10 cellular contexts compared by ENCODE assay signal in genomic region chr11:45921561-45922424, GRCh38. TPM values are rescaled to one million over a fixed set of nuclear protein-coding genes. Genes with fewer than 3 reads are reported as not detected.
DNase-seq lines count a peak whose midpoint lies in the region; ATAC-seq and TF ChIP-seq lines count a peak whose summit lies in the region.
"Had no signal": no experiment of that assay in that cellular context is flagged by ENCODE, and none has a peak within 500 bp of the region (broad histone marks: within the 10 kb centered on the region; RNA-seq: fewer than 3 reads in every experiment).

No MANE protein-coding gene starts in this region.

- no peak for TF ChIP-seq RAD21 in SK-N-SH (IDR thresholded peaks at IDR 0.05; ENCODE audit: low read length)

- H3K36me3 ChIP-seq in SK-N-SH (replicated peaks in 1 of 2; ENCODE audit: control insufficient read depth in 1 of 2, insufficient read depth in 2 of 2, low read length in 1 of 2), result no peaks in the 10 kb centered on the region
- H3K36me3 ChIP-seq in PC-3 (ENCODE audit: low read depth, low read length), result no peaks in the 10 kb centered on the region
- H3K36me3 ChIP-seq in esophagus muscularis mucosa, result no peaks in the 10 kb centered on the region

- TF ChIP-seq EP300 in SK-N-SH (IDR thresholded peaks at IDR 0.05; ENCODE audit: borderline replicate concordance in 1 of 2, low read depth in 1 of 2, low read length in 1 of 2) (no peak), esophagus muscularis mucosa (IDR thresholded peaks at IDR 0.05) (no peak)

- H3K9me2 ChIP-seq in SK-N-SH (no peaks in the 10 kb centered on the region), PC-3 (replicated peaks; ENCODE audit: low read length) (no peaks in the 10 kb centered on the region)

- ATAC-seq in SK-N-SH treated with all-trans-retinoic acid at 6 μM for 48 hours (no peak), PC-3 (no peak; the same call in 1 of the 2 replicates), HG03432 (IDR thresholded peaks at IDR 0.05; ENCODE audit: unreplicated experiment) (no peak)

- H4K20me1 ChIP-seq in SK-N-SH (ENCODE audit: insufficient read depth), result no peaks in the 10 kb centered on the region
- H4K20me1 ChIP-seq in PC-3 (ENCODE audit: low read length), result no peaks in the 10 kb centered on the region

- TF ChIP-seq CTCF in SK-N-SH (IDR thresholded peaks at IDR 0.05) (no peak), PC-3 (conservative IDR thresholded peaks at IDR 0.05; ENCODE audit: low read depth, low read length) (no peak), esophagus muscularis mucosa (IDR thresholded peaks at IDR 0.05) (no peak)

- no peaks in the 10 kb centered on the region for H3K27me3 ChIP-seq in SK-N-SH (ENCODE audit: insufficient read depth)
- no peaks in the 10 kb centered on the region for H3K27me3 ChIP-seq in PC-3 (ENCODE audit: low read length)
- H3K27me3 ChIP-seq in esophagus muscularis mucosa, result peaks cover 0 to 58% (median 17%) of the 10 kb centered on the region in 4 donors

- peaks cover 2 to 9% of the 10 kb centered on the region in 2 experiments; a peak in 3 of 4 replicates for H3K4me1 ChIP-seq in SK-N-SH (ENCODE audit: control insufficient read depth in 1 of 2, insufficient read depth in 2 of 2, low read depth in 1 of 2, low read length in 1 of 2)
- H3K4me1 ChIP-seq in PC-3 (ENCODE audit: insufficient read depth, low read length), result peaks cover 3% of the 10 kb centered on the region; the same call in 1 of the 2 replicates
- H3K4me1 ChIP-seq in esophagus muscularis mucosa, result peaks cover 17 to 34% (median 33%) of the 10 kb centered on the region in 4 donors

- H3K27ac ChIP-seq in SK-N-SH (ENCODE audit: low read depth in 2 of 2, low read length in 1 of 2) (no peak overlapping the region), PC-3 (ENCODE audit: low read length) (no peak overlapping the region), esophagus muscularis mucosa (replicated peaks in 1 of 4) (no peak overlapping the region)
- H3K27ac ChIP-seq: SJSA1 had no signal

- peaks cover 8% of the 10 kb centered on the region for H3K79me2 ChIP-seq in SK-N-SH (ENCODE audit: insufficient read depth)
- peaks cover 13% of the 10 kb centered on the region for H3K79me2 ChIP-seq in PC-3 (ENCODE audit: low read length)

- H3K9ac ChIP-seq in SK-N-SH (no peak overlapping the region), PC-3 (ENCODE audit: low read length) (peak overlapping the region; percentile 75; the same call in 1 of the 2 replicates)

- H3K4me3 ChIP-seq in SK-N-SH (ENCODE audit: low read depth in 2 of 2, low read length in 1 of 2) (peak overlapping the region in 1 of 2 experiments; percentile 45; a peak in 2 of 4 replicates), PC-3 (ENCODE audit: low read length) (peak overlapping the region; percentile 82), esophagus muscularis mucosa (peak overlapping the region; percentile 42 to 53 (median 47))

- 89% methylated on average over 21 of the region's 54 CpGs for WGBS in SK-N-SH (ENCODE audit: low lambda C conversion rate)
- WGBS in esophagus muscularis mucosa, result 59% methylated on average over 12 of the region's 54 CpGs

- peaks cover 4% of the 10 kb centered on the region for H3F3A ChIP-seq in SK-N-SH (replicated peaks; ENCODE audit: insufficient read depth)
- no peaks in the 10 kb centered on the region for H3F3A ChIP-seq in PC-3 (ENCODE audit: low read length, unreplicated experiment)

- no peaks in the 10 kb centered on the region for H3K9me3 ChIP-seq in SK-N-SH
- no peaks in the 10 kb centered on the region for H3K9me3 ChIP-seq in PC-3 (ENCODE audit: low read length)
- no peaks in the 10 kb centered on the region for H3K9me3 ChIP-seq in esophagus muscularis mucosa

- CTCF ChIA-PET in SK-N-SH (lab: Yijun Ruan, JAX), result interaction anchor here (6.2 kb wide), 1 partner anchor 49 kb away, joined by 35 read pairs; no protein-coding TSS in a partner anchor
- CTCF ChIA-PET in PC-3 (lab: Charles Lee), result interaction anchor here (0.6 kb wide), 1 partner anchor 95 kb away, joined by 4 read pairs; no protein-coding TSS in a partner anchor

- H2AFZ ChIP-seq in SK-N-SH (ENCODE audit: low read depth) (no peak overlapping the region), PC-3 (ENCODE audit: low read length) (peak overlapping the region; percentile 90)

- intact Hi-C loops in PC-3 (cut with micrococcal nuclease), result no loop called here
- intact Hi-C loops in esophagus muscularis mucosa (cut with DNase I), result no loop called here
- intact Hi-C loops in posterior vena cava (cut with DNase I), result no loop called here

- no TSS peak for BruUV-seq in PC-3 (replicated peaks; lab: Mats Ljungman, UMichigan)

- POLR2A ChIA-PET in SK-N-SH (lab: Yijun Ruan, JAX), result no interaction called here
- POLR2A ChIA-PET in PC-3 (lab: Charles Lee; ENCODE audit: unreplicated experiment), result interaction anchor here (0.6 kb wide), 1 partner anchor 108 kb away, joined by 3 read pairs; no protein-coding TSS in a partner anchor

- TF ChIP-seq POLR2A in esophagus muscularis mucosa (IDR thresholded peaks at IDR 0.05; ENCODE audit: low read depth), result no peak

- DNase-seq in SK-N-SH, result peak; percentile 60
- DNase-seq in PC-3, result peak; percentile 53
- no peak for DNase-seq in esophagus muscularis mucosa (ENCODE audit: extremely low spot score)
- DNase-seq in posterior vena cava (ENCODE audit: low spot score), result peak; percentile 80
- DNase-seq in SIG-M5 treated with dmso at 0.1 percent for 504 hours (lab: John Stamatoyannopoulos, UW; ENCODE audit: unreplicated experiment), result no peak
- DNase-seq in T-helper 9 cell, result no peak

- peak overlapping the region; percentile 50; the same call in 1 of the 2 replicates for H3K4me2 ChIP-seq in SK-N-SH
- peak overlapping the region; percentile 93 for H3K4me2 ChIP-seq in PC-3 (ENCODE audit: low read length)

TF ChIP-seq in SK-N-SH, 30 proteins besides CTCF, POLR2A, EP300 and RAD21 (continues in another document):
- no peak for TF ChIP-seq RXRA (IDR thresholded peaks at IDR 0.05; ENCODE audit: borderline replicate concordance, low read depth)
- TF ChIP-seq ELF1 (IDR thresholded peaks at IDR 0.05), result no peak
- no peak for TF ChIP-seq YY1 (IDR thresholded peaks at IDR 0.05; ENCODE audit: low read depth)
- no peak for TF ChIP-seq EZH2phosphoT487 (IDR thresholded peaks at IDR 0.05; ENCODE audit: borderline replicate concordance, low read depth)
- no peak for TF ChIP-seq MEF2A (IDR thresholded peaks at IDR 0.05; ENCODE audit: borderline replicate concordance, low read depth)
- TF ChIP-seq RFX5 (IDR thresholded peaks at IDR 0.05; ENCODE audit: low read length), result no peak
- TF ChIP-seq MAX (IDR thresholded peaks at IDR 0.05; ENCODE audit: low read depth), result no peak
- no peak for TF ChIP-seq GATA2 (CRISPR knock-in tag; IDR thresholded peaks at IDR 0.05)
- no peak for TF ChIP-seq TEAD4 (IDR thresholded peaks at IDR 0.05; ENCODE audit: borderline replicate concordance, insufficient read depth)

TF ChIP-seq in SK-N-SH treated with all-trans-retinoic acid at 6 μM for 48 hours, 23 proteins besides CTCF, POLR2A, EP300 and RAD21 (continues in another document):
- TF ChIP-seq SNAI2 (CRISPR knock-in tag; IDR thresholded peaks at IDR 0.05), result no peak
- no peak for TF ChIP-seq ZC3H10 (CRISPR knock-in tag; IDR thresholded peaks at IDR 0.05)
- no peak for TF ChIP-seq TOX (CRISPR knock-in tag; IDR thresholded peaks at IDR 0.05; ENCODE audit: borderline replicate concordance)
- no peak for TF ChIP-seq TSHZ2 (CRISPR knock-in tag; IDR thresholded peaks at IDR 0.05)
- no peak for TF ChIP-seq ESRRG (CRISPR knock-in tag; IDR thresholded peaks at IDR 0.05)

RNA-seq across cellular contexts. Expression of gene LARGE2, which starts 0.7 kb away (rescaled TPM):
- polyA plus RNA-seq in SK-N-SH (2012; rRNA removed), result 1.4 and 2.4 TPM in 2 replicates
- 0.94 and 1.6 TPM in 2 replicates for polyA plus RNA-seq in SK-N-SH (2012; cell fraction: cytosol; rRNA removed)
- 4.6 and 6.3 TPM in 2 replicates for polyA plus RNA-seq in SK-N-SH (2012; cell fraction: nucleus; rRNA removed)
- total RNA-seq in PC-3 (2014; rRNA removed), result 18.4 and 19.6 TPM in 2 replicates
- under 1 TPM in 1 of 4 donors, not detected in 3; 0.17 TPM for total RNA-seq in esophagus muscularis mucosa
- total RNA-seq in posterior vena cava, result not detected
- total RNA-seq: lung microvascular endothelial cell, SJSA1 had no signal

RNA-seq across cellular contexts. Expression of gene PEX16, which starts 4.1 kb away (rescaled TPM):
- 44.1 and 46.4 TPM in 2 replicates for polyA plus RNA-seq in SK-N-SH (2012; rRNA removed)
- polyA plus RNA-seq in SK-N-SH (2012; cell fraction: cytosol; rRNA removed), result 22.0 and 28.1 TPM in 2 replicates
- 92.8 and 94.1 TPM in 2 replicates for polyA plus RNA-seq in SK-N-SH (2012; cell fraction: nucleus; rRNA removed)
- total RNA-seq in PC-3 (2014; rRNA removed) (43.5 and 56.7 TPM in 2 replicates), esophagus muscularis mucosa (10 to 100 TPM; 15.4 to 32.2 (median 23.2) TPM), posterior vena cava (10 to 100 TPM; 13.3 to 18.8 TPM)

RNA-seq across cellular contexts. Expression of gene FREY1, which starts 14.7 kb away (rescaled TPM):
- 0.30 and 0.49 TPM in 2 replicates for polyA plus RNA-seq in SK-N-SH (2012; rRNA removed)
- 0.14 TPM in 1 of 2 replicates, not detected in the other for polyA plus RNA-seq in SK-N-SH (2012; cell fraction: cytosol; rRNA removed)
- polyA plus RNA-seq in SK-N-SH (2012; cell fraction: nucleus; rRNA removed), result 0.89 and 1.3 TPM in 2 replicates
- 0.15 and 2.1 TPM in 2 replicates for total RNA-seq in PC-3 (2014; rRNA removed)
- 1 to 10 TPM in 3 of 4 donors, under 1 TPM in 1; 0.65 to 3.7 (median 1.4) TPM for total RNA-seq in esophagus muscularis mucosa
- under 1 TPM in 1 of 2 donors, not detected in 1; 0.57 TPM for total RNA-seq in posterior vena cava

RNA-seq across cellular contexts. Expression of gene MAPK8IP1, which starts 36.3 kb away (rescaled TPM):
- 11.0 and 12.5 TPM in 2 replicates for polyA plus RNA-seq in SK-N-SH (2012; rRNA removed)
- polyA plus RNA-seq in SK-N-SH (2012; cell fraction: cytosol; rRNA removed), result 6.0 and 9.8 TPM in 2 replicates
- 21.1 and 22.5 TPM in 2 replicates for polyA plus RNA-seq in SK-N-SH (2012; cell fraction: nucleus; rRNA removed)
- total RNA-seq in PC-3 (2014; rRNA removed) (7.1 and 10.5 TPM in 2 replicates), esophagus muscularis mucosa (10 to 100 TPM in 3 of 4 donors, 1 to 10 TPM in 1; 7.5 to 20.6 (median 16.1) TPM), posterior vena cava (10 to 100 TPM in 1 of 2 donors, 1 to 10 TPM in 1; 8.5 to 10.9 TPM)

Comparison
In these comparisons a context has a peak if more than half of its experiments do, and no peak if none do; other contexts are left out.
1. DNase-seq: peak in SK-N-SH (single experiment), PC-3 (single experiment) and posterior vena cava (single experiment); none in esophagus muscularis mucosa (single experiment), SIG-M5 treated with dmso at 0.1 percent for 504 hours (single experiment) and T-helper 9 cell (single experiment).
2. RNA of gene LARGE2, which starts 0.7 kb away (total RNA-seq): 18.4 to 19.6 TPM in PC-3; not detected in posterior vena cava and 0.17 TPM in esophagus muscularis mucosa; every median in the first group is over 10 times any median in the second.